Comparison of ENCODE assay signal across 19 cellular contexts in genomic region chr2:198880421-198880820, GRCh38.
A peak's percentile ranks its signal among the peaks of the same experiment; 100 is the strongest.
DNase-seq lines count a peak whose midpoint lies in the region; ATAC-seq, FAIRE-seq and TF ChIP-seq lines count a peak whose summit lies in the region.
"Had no signal": no experiment of that assay in that cellular context is flagged by ENCODE, and none has a peak within 500 bp of the region (broad histone marks: within the 10 kb centered on the region; RNA-seq: fewer than 3 reads in every experiment).

No MANE protein-coding gene starts in this region.

- H3K36me3 Mint-ChIP-seq in astrocyte (ENCODE audit: low read depth, unreplicated experiment) (no peaks in the 10 kb centered on the region), chondrocyte (ENCODE audit: low read depth) (no peaks in the 10 kb centered on the region)

- H3K4me1 Mint-ChIP-seq in astrocyte (ENCODE audit: low read depth, unreplicated experiment) (peaks cover 3% of the 10 kb centered on the region), chondrocyte (ENCODE audit: low read depth) (peaks cover 27% of the 10 kb centered on the region)
- H3K4me1 Mint-ChIP-seq: H9 had no signal

- no peak overlapping the region for H3K27ac ChIP-seq in astrocyte (ENCODE audit: low read depth, low read length)
- H3K27ac ChIP-seq: 22Rv1, A549, C4-2B had no signal

- no peaks in the 10 kb centered on the region for H3K36me3 ChIP-seq in astrocyte (ENCODE audit: insufficient read depth, low read length)

- H3K9ac ChIP-seq in astrocyte (ENCODE audit: low read length), result no peak overlapping the region

- H2AFZ ChIP-seq in astrocyte (ENCODE audit: low read depth, low read length), result no peak overlapping the region

- FAIRE-seq in astrocyte (lab: Jason Lieb, UNC), result no peak
- FAIRE-seq: A549, H1, HepG2 had no signal

- H3K27ac Mint-ChIP-seq in astrocyte (ENCODE audit: unreplicated experiment) (no peak overlapping the region), chondrocyte (ENCODE audit: unreplicated experiment) (peak overlapping the region; percentile 38)
- H3K27ac Mint-ChIP-seq: CD4-positive, alpha-beta T cell; H9 had no signal

- H4K20me1 ChIP-seq in astrocyte (ENCODE audit: insufficient read depth, low read length), result no peaks in the 10 kb centered on the region

- H3K27me3 Mint-ChIP-seq in astrocyte (ENCODE audit: low read depth, unreplicated experiment) (no peaks in the 10 kb centered on the region), chondrocyte (ENCODE audit: low read depth) (no peaks in the 10 kb centered on the region)
- H3K27me3 Mint-ChIP-seq: CD4-positive, alpha-beta T cell had no signal

- DNase-seq in EH (ENCODE audit: low read depth), result peak; percentile 46
- DNase-seq in astrocyte (ENCODE audit: low read depth), result peak; percentile 52
- DNase-seq in chondrocyte (ENCODE audit: low spot score), result no peak
- DNase-seq in stromal cell of bone marrow (ENCODE audit: low read depth), result peak; percentile 54
- no peak for DNase-seq in activated CD8-positive, alpha-beta memory T cell treated with anti-CD3 and anti-CD28 coated beads, Interleukin-2, amount 50 U/mL, for 48 hours
- DNase-seq: AML-193; CD4-positive, alpha-beta T cell; DMS153; DMS79; GF-D8; H9 had no signal

- ATAC-seq in activated CD4-positive, CD25-positive, alpha-beta regulatory T cell treated with anti-CD3 and anti-CD28 coated beads, Interleukin-2, amount 50 U/mL, for 24 hours, result no peak
- no peak for ATAC-seq in HG03025 (IDR thresholded peaks at IDR 0.05; ENCODE audit: low FRiP score, unreplicated experiment)
- ATAC-seq in GM19452 (IDR thresholded peaks at IDR 0.05; ENCODE audit: unreplicated experiment), result no peak
- ATAC-seq: A549, HepG2 had no signal

- no peak overlapping the region for H3K4me2 ChIP-seq in astrocyte (ENCODE audit: low read length)
- H3K4me2 ChIP-seq: A549 had no signal

- H3K4me3 Mint-ChIP-seq in astrocyte (ENCODE audit: unreplicated experiment) (no peak overlapping the region), chondrocyte (ENCODE audit: unreplicated experiment) (no peak overlapping the region)
- H3K4me3 Mint-ChIP-seq: CD4-positive, alpha-beta T cell; H9 had no signal

- no peaks in the 10 kb centered on the region for H3K9me3 Mint-ChIP-seq in astrocyte (ENCODE audit: unreplicated experiment)
- H3K9me3 Mint-ChIP-seq in chondrocyte (ENCODE audit: low read depth), result peaks cover 3% of the 10 kb centered on the region
- H3K9me3 Mint-ChIP-seq: CD4-positive, alpha-beta T cell; H9 had no signal

- no peaks in the 10 kb centered on the region for H3K9me3 ChIP-seq in astrocyte (ENCODE audit: insufficient read depth, low read depth, low read length)
- H3K9me3 ChIP-seq: A549 had no signal

- H3K4me3 ChIP-seq in astrocyte (ENCODE audit: insufficient read depth, low read depth, low read length), result no peak overlapping the region
- H3K4me3 ChIP-seq: A549 had no signal

- no peaks in the 10 kb centered on the region for H3K27me3 ChIP-seq in astrocyte (ENCODE audit: insufficient read depth, low read length)

- TF ChIP-seq CTCF in astrocyte (IDR thresholded peaks at IDR 0.05; ENCODE audit: insufficient read depth, low read depth, low read length), result no peak
- no peak for TF ChIP-seq CTCF in chondrocyte (IDR thresholded peaks at IDR 0.05)

- H3K79me2 ChIP-seq in astrocyte (ENCODE audit: insufficient read depth, low read length), result no peaks in the 10 kb centered on the region

- peaks cover 6% of the 10 kb centered on the region for H3K4me1 ChIP-seq in astrocyte (ENCODE audit: insufficient read depth, low read length)
- H3K4me1 ChIP-seq: A549 had no signal

Comparison
In these comparisons a context has a peak if more than half of its experiments do, and no peak if none do; other contexts are left out.
1. DNase-seq: peak in EH (single experiment), astrocyte (single experiment) and stromal cell of bone marrow (single experiment); none in chondrocyte (single experiment) and activated CD8-positive, alpha-beta memory T cell treated with anti-CD3 and anti-CD28 coated beads, Interleukin-2, amount 50 U/mL, for 48 hours (single experiment).